24 cellular contexts compared by ENCODE assay signal in genomic region chr14:25267186-25267585, GRCh38.
"Had no signal": no experiment of that assay in that cellular context is flagged by ENCODE, and none has a peak within 500 bp of the region (broad histone marks: within the 10 kb centered on the region; RNA-seq: fewer than 3 reads in every experiment).

No MANE protein-coding gene starts in this region.

- H3K4me3 ChIP-seq: colonic mucosa, coronary artery, dorsolateral prefrontal cortex, esophagus muscularis mucosa, esophagus squamous epithelium, gastrocnemius medialis, gastroesophageal sphincter, heart left ventricle, heart right ventricle had no signal

- H3K27me3 ChIP-seq: colonic mucosa, dorsolateral prefrontal cortex, esophagus muscularis mucosa, esophagus squamous epithelium, foreskin keratinocyte, gastrocnemius medialis, gastroesophageal sphincter, heart left ventricle, heart right ventricle had no signal

- H3K27ac ChIP-seq: colonic mucosa, coronary artery, dorsolateral prefrontal cortex, epithelial cell of prostate, esophagus muscularis mucosa, esophagus squamous epithelium, foreskin keratinocyte, gastrocnemius medialis, gastroesophageal sphincter, heart left ventricle, heart right ventricle had no signal

- H3K9me3 ChIP-seq: colonic mucosa, esophagus muscularis mucosa, esophagus squamous epithelium, gastrocnemius medialis, heart left ventricle had no signal

- H3K27me3 Mint-ChIP-seq: dendritic cell treated with granulocyte-macrophage colony-stimulating factor and Interleukin-4, amounts not matched to agents 40 ng/mL and 50 ng/mL, for 4 days had no signal

- H3K27ac Mint-ChIP-seq: dendritic cell treated with granulocyte-macrophage colony-stimulating factor and Interleukin-4, amounts not matched to agents 40 ng/mL and 50 ng/mL, for 4 days; effector memory CD8-positive, alpha-beta T cell had no signal

- H3K36me3 ChIP-seq: colonic mucosa, esophagus muscularis mucosa, esophagus squamous epithelium, gastrocnemius medialis, gastroesophageal sphincter, heart left ventricle, heart right ventricle had no signal

- DNase-seq: colonic mucosa; cortex of kidney; dermis blood vessel endothelial cell; dorsolateral prefrontal cortex; effector CD4-positive, alpha-beta T cell; effector CD8-positive, alpha-beta T cell; effector memory CD4-positive, alpha-beta T cell; effector memory CD8-positive, alpha-beta T cell; erythroblast; esophagus squamous epithelium; foreskin fibroblast; foreskin keratinocyte; foreskin melanocyte; gastrocnemius medialis; glutamatergic neuron; head of caudate nucleus; heart left ventricle; heart right ventricle had no signal

- H3K4me1 ChIP-seq: colonic mucosa, esophagus muscularis mucosa, esophagus squamous epithelium, foreskin keratinocyte, gastrocnemius medialis, gastroesophageal sphincter, heart left ventricle, heart right ventricle had no signal

- ATAC-seq: effector memory CD8-positive, alpha-beta T cell; esophagus mucosa; foreskin keratinocyte; gastrocnemius medialis; gastroesophageal sphincter; heart left ventricle; heart right ventricle had no signal

- H3K4me3 Mint-ChIP-seq: dendritic cell treated with granulocyte-macrophage colony-stimulating factor and Interleukin-4, amounts not matched to agents 40 ng/mL and 50 ng/mL, for 4 days; effector memory CD8-positive, alpha-beta T cell had no signal
